Comparison of ENCODE assay signal across 1 cellular context in genomic region chr6:110529355-110529754, GRCh38.
TF ChIP-seq lines count a peak whose summit lies in the region.

No MANE protein-coding gene starts in this region.

TF ChIP-seq in A549, 52 proteins besides CTCF, POLR2A, EP300 and RAD21 (continued from another document):
- no peak for TF ChIP-seq HES2 (IDR thresholded peaks at IDR 0.05)
- TF ChIP-seq KDM1A (IDR thresholded peaks at IDR 0.05; ENCODE audit: low read depth) = no peak
